ENCODE assay signal across 1 cellular context in genomic region chr9:125746017-125746773, GRCh38.
TF ChIP-seq lines count a peak whose summit lies in the region.

No MANE protein-coding gene starts in this region.

TF ChIP-seq in GM23338, 12 proteins besides CTCF, POLR2A, EP300 and RAD21 (continued from another document):
- TF ChIP-seq, protein P1, sequence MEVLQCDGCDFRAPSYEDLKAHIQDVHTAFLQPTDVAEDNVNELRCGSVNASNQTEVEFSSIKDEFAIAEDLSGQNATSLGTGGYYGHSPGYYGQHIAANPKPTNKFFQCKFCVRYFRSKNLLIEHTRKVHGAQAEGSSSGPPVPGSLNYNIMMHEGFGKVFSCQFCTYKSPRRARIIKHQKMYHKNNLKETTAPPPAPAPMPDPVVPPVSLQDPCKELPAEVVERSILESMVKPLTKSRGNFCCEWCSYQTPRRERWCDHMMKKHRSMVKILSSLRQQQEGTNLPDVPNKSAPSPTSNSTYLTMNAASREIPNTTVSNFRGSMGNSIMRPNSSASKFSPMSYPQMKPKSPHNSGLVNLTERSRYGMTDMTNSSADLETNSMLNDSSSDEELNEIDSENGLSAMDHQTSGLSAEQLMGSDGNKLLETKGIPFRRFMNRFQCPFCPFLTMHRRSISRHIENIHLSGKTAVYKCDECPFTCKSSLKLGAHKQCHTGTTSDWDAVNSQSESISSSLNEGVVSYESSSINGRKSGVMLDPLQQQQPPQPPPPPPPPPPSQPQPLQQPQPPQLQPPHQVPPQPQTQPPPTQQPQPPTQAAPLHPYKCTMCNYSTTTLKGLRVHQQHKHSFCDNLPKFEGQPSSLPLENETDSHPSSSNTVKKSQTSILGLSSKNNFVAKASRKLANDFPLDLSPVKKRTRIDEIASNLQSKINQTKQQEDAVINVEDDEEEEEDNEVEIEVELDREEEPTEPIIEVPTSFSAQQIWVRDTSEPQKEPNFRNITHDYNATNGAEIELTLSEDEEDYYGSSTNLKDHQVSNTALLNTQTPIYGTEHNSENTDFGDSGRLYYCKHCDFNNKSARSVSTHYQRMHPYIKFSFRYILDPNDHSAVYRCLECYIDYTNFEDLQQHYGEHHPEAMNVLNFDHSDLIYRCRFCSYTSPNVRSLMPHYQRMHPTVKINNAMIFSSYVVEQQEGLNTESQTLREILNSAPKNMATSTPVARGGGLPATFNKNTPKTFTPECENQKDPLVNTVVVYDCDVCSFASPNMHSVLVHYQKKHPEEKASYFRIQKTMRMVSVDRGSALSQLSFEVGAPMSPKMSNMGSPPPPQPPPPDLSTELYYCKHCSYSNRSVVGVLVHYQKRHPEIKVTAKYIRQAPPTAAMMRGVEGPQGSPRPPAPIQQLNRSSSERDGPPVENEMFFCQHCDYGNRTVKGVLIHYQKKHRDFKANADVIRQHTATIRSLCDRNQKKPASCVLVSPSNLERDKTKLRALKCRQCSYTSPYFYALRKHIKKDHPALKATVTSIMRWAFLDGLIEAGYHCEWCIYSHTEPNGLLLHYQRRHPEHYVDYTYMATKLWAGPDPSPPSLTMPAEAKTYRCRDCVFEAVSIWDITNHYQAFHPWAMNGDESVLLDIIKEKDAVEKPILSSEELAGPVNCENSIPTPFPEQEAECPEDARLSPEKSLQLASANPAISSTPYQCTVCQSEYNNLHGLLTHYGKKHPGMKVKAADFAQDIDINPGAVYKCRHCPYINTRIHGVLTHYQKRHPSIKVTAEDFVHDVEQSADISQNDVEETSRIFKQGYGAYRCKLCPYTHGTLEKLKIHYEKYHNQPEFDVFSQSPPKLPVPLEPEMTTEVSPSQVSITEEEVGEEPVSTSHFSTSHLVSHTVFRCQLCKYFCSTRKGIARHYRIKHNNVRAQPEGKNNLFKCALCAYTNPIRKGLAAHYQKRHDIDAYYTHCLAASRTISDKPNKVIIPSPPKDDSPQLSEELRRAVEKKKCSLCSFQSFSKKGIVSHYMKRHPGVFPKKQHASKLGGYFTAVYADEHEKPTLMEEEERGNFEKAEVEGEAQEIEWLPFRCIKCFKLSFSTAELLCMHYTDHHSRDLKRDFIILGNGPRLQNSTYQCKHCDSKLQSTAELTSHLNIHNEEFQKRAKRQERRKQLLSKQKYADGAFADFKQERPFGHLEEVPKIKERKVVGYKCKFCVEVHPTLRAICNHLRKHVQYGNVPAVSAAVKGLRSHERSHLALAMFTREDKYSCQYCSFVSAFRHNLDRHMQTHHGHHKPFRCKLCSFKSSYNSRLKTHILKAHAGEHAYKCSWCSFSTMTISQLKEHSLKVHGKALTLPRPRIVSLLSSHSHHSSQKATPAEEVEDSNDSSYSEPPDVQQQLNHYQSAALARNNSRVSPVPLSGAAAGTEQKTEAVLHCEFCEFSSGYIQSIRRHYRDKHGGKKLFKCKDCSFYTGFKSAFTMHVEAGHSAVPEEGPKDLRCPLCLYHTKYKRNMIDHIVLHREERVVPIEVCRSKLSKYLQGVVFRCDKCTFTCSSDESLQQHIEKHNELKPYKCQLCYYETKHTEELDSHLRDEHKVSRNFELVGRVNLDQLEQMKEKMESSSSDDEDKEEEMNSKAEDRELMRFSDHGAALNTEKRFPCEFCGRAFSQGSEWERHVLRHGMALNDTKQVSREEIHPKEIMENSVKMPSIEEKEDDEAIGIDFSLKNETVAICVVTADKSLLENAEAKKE (CRISPR knock-in tag; IDR thresholded peaks at IDR 0.05), result no peak
- no peak for TF ChIP-seq ZNF331 (CRISPR knock-in tag; IDR thresholded peaks at IDR 0.05; ENCODE audit: low read depth)
- peak; percentile 75 for TF ChIP-seq POLR2AphosphoS5 (IDR thresholded peaks at IDR 0.05; ENCODE audit: low read depth)
- TF ChIP-seq CREB1 (CRISPR knock-in tag; IDR thresholded peaks at IDR 0.05; ENCODE audit: low read depth), result peak; percentile 43
- peak; percentile 48 for TF ChIP-seq REST (IDR thresholded peaks at IDR 0.05; ENCODE audit: unreplicated experiment)
